1 cellular context compared by ENCODE assay signal in genomic region chr7:158828343-158829020, GRCh38.
TF ChIP-seq lines count a peak whose summit lies in the region.

No MANE protein-coding gene starts in this region.

TF ChIP-seq in K562, 482 proteins besides CTCF, POLR2A, EP300 and RAD21 (continued from another document and continues in another):
- TF ChIP-seq ZBTB40 (IDR thresholded peaks at IDR 0.05) (no peak), ZBTB40 (CRISPR knock-in tag; IDR thresholded peaks at IDR 0.05) (no peak), ZNF146 (CRISPR knock-in tag; IDR thresholded peaks at IDR 0.05; ENCODE audit: unreplicated experiment) (peak; percentile 43), MYC (IDR thresholded peaks at IDR 0.05; ENCODE audit: low read depth, low read length) (no peak), MYC (CRISPR knock-in tag; IDR thresholded peaks at IDR 0.05; ENCODE audit: borderline replicate concordance, low read depth) (no peak), USF1 (CRISPR knock-in tag; IDR thresholded peaks at IDR 0.05) (no peak), BMI1 (IDR thresholded peaks at IDR 0.05; ENCODE audit: low read length) (no peak), KDM2B (CRISPR knock-in tag; IDR thresholded peaks at IDR 0.05) (0 out of 2 replicates have a peak, but pooled peaks have one; percentile 78), IRF9 (tag; IDR thresholded peaks at IDR 0.05) (no peak), ZNF699 (CRISPR knock-in tag; IDR thresholded peaks at IDR 0.05; ENCODE audit: insufficient replicate concordance) (no peak), ARID2 (IDR thresholded peaks at IDR 0.05) (no peak), ZBTB12 (CRISPR knock-in tag; IDR thresholded peaks at IDR 0.05) (no peak), ARID1B (IDR thresholded peaks at IDR 0.05) (no peak), ZNF57 (CRISPR knock-in tag; IDR thresholded peaks at IDR 0.05) (no peak), CTCFL (IDR thresholded peaks at IDR 0.05; ENCODE audit: borderline replicate concordance, insufficient read depth, low read depth, low read length, poor library complexity, severe bottlenecking) (peak; percentile 29), ZNF511 (CRISPR knock-in tag; IDR thresholded peaks at IDR 0.05) (no peak), ZNF165 (CRISPR knock-in tag; IDR thresholded peaks at IDR 0.05; ENCODE audit: borderline replicate concordance) (no peak), ZNF384 (IDR thresholded peaks at IDR 0.05; ENCODE audit: low read depth, low read length) (no peak), CEBPZ (IDR thresholded peaks at IDR 0.05; ENCODE audit: borderline replicate concordance, low read depth, low read length) (no peak), POU5F1 (IDR thresholded peaks at IDR 0.05; ENCODE audit: borderline replicate concordance, low read depth, low read length, partially characterized antibody) (no peak), PREB (CRISPR knock-in tag; IDR thresholded peaks at IDR 0.05) (peak; percentile 71; the same call in 1 of the 2 replicates), RNF219 (CRISPR knock-in tag; IDR thresholded peaks at IDR 0.05) (no peak), ZNF280A (IDR thresholded peaks at IDR 0.05; ENCODE audit: low read depth, partially characterized antibody) (no peak), FIP1L1 (IDR thresholded peaks at IDR 0.05; ENCODE audit: low read depth, low read length, poor library complexity, severe bottlenecking) (peak; percentile 73), SLC30A9 (CRISPR knock-in tag; IDR thresholded peaks at IDR 0.05) (no peak), SRF (CRISPR knock-in tag; IDR thresholded peaks at IDR 0.05) (no peak), MTA3 (IDR thresholded peaks at IDR 0.05; ENCODE audit: borderline replicate concordance) (peak; percentile 38; the same call in 1 of the 2 replicates), FOSL1 (tag; conservative IDR thresholded peaks at IDR 0.05) (no peak), ZNF277 (CRISPR knock-in tag; IDR thresholded peaks at IDR 0.05; ENCODE audit: borderline replicate concordance) (no peak)
